13 cellular contexts compared by ENCODE assay signal in the genomic region with DNA sequence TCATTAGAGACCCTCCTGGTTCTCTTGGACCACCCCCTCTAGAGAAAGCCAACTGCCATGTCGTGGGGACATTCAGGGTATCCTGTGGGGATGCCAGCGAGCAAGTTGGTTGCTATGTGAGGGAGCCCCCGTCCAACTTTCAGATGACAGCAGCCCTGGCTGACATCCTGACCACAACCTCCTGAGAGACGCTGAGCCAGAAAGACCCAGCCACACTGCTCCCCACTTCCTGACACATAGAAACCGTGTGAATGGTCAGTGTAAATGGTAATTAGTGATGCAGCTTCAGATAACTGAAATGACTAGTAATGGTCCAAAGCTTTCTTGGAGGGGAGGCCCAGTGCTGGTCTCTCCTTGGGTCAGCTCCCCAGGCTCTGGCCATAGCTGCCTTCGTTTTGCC. TPM values are rescaled to one million over a fixed set of nuclear protein-coding genes. Genes with fewer than 3 reads are reported as not detected.
A peak's percentile ranks its signal among the peaks of the same experiment; 100 is the strongest.
DNase-seq lines count a peak whose midpoint lies in the region; ATAC-seq and TF ChIP-seq lines count a peak whose summit lies in the region.
"Had no signal": no experiment of that assay in that cellular context is flagged by ENCODE, and none has a peak within 500 bp of the region (broad histone marks: within the 10 kb centered on the region; RNA-seq: fewer than 3 reads in every experiment).

No MANE protein-coding gene starts in this region.

- peak; percentile 20 for ATAC-seq in activated CD8-positive, alpha-beta memory T cell treated with anti-CD3 and anti-CD28 coated beads, Interleukin-2, amount 10 ng/mL, durations not matched to agents 7 days and 5 days
- ATAC-seq in HG02798 (IDR thresholded peaks at IDR 0.05; ENCODE audit: poor library complexity, unreplicated experiment) = peak; percentile 77
- ATAC-seq in activated T-cell treated with anti-CD3 and anti-CD28 coated beads, Interleukin-2, amount 50 U/mL, for 4 hours = no peak
- ATAC-seq: activated T-helper 17 cell treated with anti-CD3 and anti-CD28 coated beads, Interleukin-2, amount 50 U/mL, for 72 hours; WTC11 had no signal

- peaks cover 31% of the 10 kb centered on the region for H3K4me1 ChIP-seq in KMS-11 (ENCODE audit: low read depth, poor library complexity, severe bottlenecking)

- DNase-seq in activated CD8-positive, alpha-beta memory T cell treated with anti-CD3 and anti-CD28 coated beads, Interleukin-2, amount 10 ng/mL, durations not matched to agents 7 days and 5 days = peak; percentile 49
- DNase-seq in activated CD8-positive, alpha-beta memory T cell treated with anti-CD3 and anti-CD28 coated beads, Interleukin-2, amount 50 U/mL, for 48 hours = no peak
- DNase-seq in activated T-cell treated with anti-CD3 and anti-CD28 coated beads, Interleukin-2, amount 50 U/mL, for 4 hours = no peak
- no peak for DNase-seq in activated CD4-positive, CD25-positive, alpha-beta regulatory T cell (lab: John Stamatoyannopoulos, UW)
- no peak for DNase-seq in GDM1 (lab: John Stamatoyannopoulos, UW)
- DNase-seq: brain microvascular endothelial cell, NCI-H510A treated with DMSO at 0.1 percent for 48 hours, SHP77 had no signal

- no peak overlapping the region for H3K4me3 Mint-ChIP-seq in activated CD8-positive, alpha-beta memory T cell treated with anti-CD3 and anti-CD28 coated beads, Interleukin-2, amount 10 ng/mL, durations not matched to agents 7 days and 5 days
- H3K4me3 Mint-ChIP-seq in activated T-cell treated with anti-CD3 and anti-CD28 coated beads, Interleukin-2, amount 50 U/mL, for 4 hours = no peak overlapping the region
- H3K4me3 Mint-ChIP-seq: activated T-helper 17 cell treated with anti-CD3 and anti-CD28 coated beads, Interleukin-2, amount 50 U/mL, for 72 hours; WTC11 had no signal

- peaks cover 20% of the 10 kb centered on the region for H3K4me1 Mint-ChIP-seq in activated CD8-positive, alpha-beta memory T cell treated with anti-CD3 and anti-CD28 coated beads, Interleukin-2, amount 10 ng/mL, durations not matched to agents 7 days and 5 days
- peaks cover 2% of the 10 kb centered on the region for H3K4me1 Mint-ChIP-seq in activated T-cell treated with anti-CD3 and anti-CD28 coated beads, Interleukin-2, amount 50 U/mL, for 4 hours (ENCODE audit: low read depth)
- H3K4me1 Mint-ChIP-seq: activated T-helper 17 cell treated with anti-CD3 and anti-CD28 coated beads, Interleukin-2, amount 50 U/mL, for 72 hours had no signal

- no peaks in the 10 kb centered on the region for H3K9me3 Mint-ChIP-seq in activated CD8-positive, alpha-beta memory T cell treated with anti-CD3 and anti-CD28 coated beads, Interleukin-2, amount 10 ng/mL, durations not matched to agents 7 days and 5 days (ENCODE audit: low read depth)
- no peaks in the 10 kb centered on the region for H3K9me3 Mint-ChIP-seq in activated T-cell treated with anti-CD3 and anti-CD28 coated beads, Interleukin-2, amount 50 U/mL, for 4 hours
- H3K9me3 Mint-ChIP-seq: activated T-helper 17 cell treated with anti-CD3 and anti-CD28 coated beads, Interleukin-2, amount 50 U/mL, for 72 hours; WTC11 had no signal

- H3K27me3 ChIP-seq in KMS-11 (ENCODE audit: insufficient read depth, low read depth) = no peaks in the 10 kb centered on the region
- H3K27me3 ChIP-seq: brain microvascular endothelial cell had no signal

- TF ChIP-seq CTCF in KMS-11 (conservative IDR thresholded peaks at IDR 0.05; ENCODE audit: low read depth, low read length) = no peak

- H3K9ac ChIP-seq in KMS-11 = no peak overlapping the region

- no peaks in the 10 kb centered on the region for H3K36me3 ChIP-seq in KMS-11 (ENCODE audit: insufficient read depth)
- H3K36me3 ChIP-seq: brain microvascular endothelial cell had no signal

- H3K4me2 ChIP-seq in KMS-11 = peak overlapping the region; percentile 34

- no peak overlapping the region for H3K27ac ChIP-seq in KMS-11
- H3K27ac ChIP-seq in temporal lobe (ENCODE audit: low read depth, low read length) = peak overlapping the region; percentile 5
- H3K27ac ChIP-seq: brain microvascular endothelial cell had no signal

- peaks cover 8% of the 10 kb centered on the region for H3K27me3 Mint-ChIP-seq in activated CD8-positive, alpha-beta memory T cell treated with anti-CD3 and anti-CD28 coated beads, Interleukin-2, amount 10 ng/mL, durations not matched to agents 7 days and 5 days
- peaks cover 13% of the 10 kb centered on the region for H3K27me3 Mint-ChIP-seq in activated T-cell treated with anti-CD3 and anti-CD28 coated beads, Interleukin-2, amount 50 U/mL, for 4 hours (ENCODE audit: low read depth)

- no peak overlapping the region for H3K27ac Mint-ChIP-seq in activated CD8-positive, alpha-beta memory T cell treated with anti-CD3 and anti-CD28 coated beads, Interleukin-2, amount 10 ng/mL, durations not matched to agents 7 days and 5 days
- H3K27ac Mint-ChIP-seq: activated T-helper 17 cell treated with anti-CD3 and anti-CD28 coated beads, Interleukin-2, amount 50 U/mL, for 72 hours; WTC11 had no signal

- no peaks in the 10 kb centered on the region for H4K20me1 ChIP-seq in KMS-11 (ENCODE audit: insufficient read depth)

- H3K79me2 ChIP-seq in KMS-11 (ENCODE audit: insufficient read depth, low read depth) = no peaks in the 10 kb centered on the region

- H3K36me3 Mint-ChIP-seq in activated CD8-positive, alpha-beta memory T cell treated with anti-CD3 and anti-CD28 coated beads, Interleukin-2, amount 10 ng/mL, durations not matched to agents 7 days and 5 days = no peaks in the 10 kb centered on the region
- H3K36me3 Mint-ChIP-seq in activated T-cell treated with anti-CD3 and anti-CD28 coated beads, Interleukin-2, amount 50 U/mL, for 4 hours (ENCODE audit: insufficient read depth) = no peaks in the 10 kb centered on the region
- H3K36me3 Mint-ChIP-seq: WTC11 had no signal

- CTCF ChIA-PET in activated CD8-positive, alpha-beta memory T cell treated with anti-CD3 and anti-CD28 coated beads, Interleukin-2, amount 10 ng/mL, durations not matched to agents 7 days and 5 days (lab: Charles Lee) = interaction anchor here (1.1 kb wide), 1 partner anchor 48 kb away, joined by 3 read pairs; no protein-coding TSS in a partner anchor

- no peak overlapping the region for H3K4me3 ChIP-seq in KMS-11 (IDR thresholded peaks at IDR 0.05; ENCODE audit: insufficient read depth, low read depth, low read length)

- no peak overlapping the region for H2AFZ ChIP-seq in KMS-11 (ENCODE audit: low read depth)

RNA-seq across cellular contexts. Expression of a gene that starts 10.8 kb away (rescaled TPM):
- under 1 TPM; 0.03 to 0.16 TPM for total RNA-seq in activated CD8-positive, alpha-beta memory T cell treated with anti-CD3 and anti-CD28 coated beads, Interleukin-2, amount 10 ng/mL, durations not matched to agents 7 days and 5 days
- 66.1 TPM for total RNA-seq in temporal lobe
- under 1 TPM; 0.05 to 0.35 (median 0.08) TPM for total RNA-seq in activated T-cell treated with anti-CD3 and anti-CD28 coated beads, Interleukin-2, amount 50 U/mL, for 4 hours

Comparison
In these comparisons a context has a peak if more than half of its experiments do, and no peak if none do; other contexts are left out.
1. ATAC-seq: peak in activated CD8-positive, alpha-beta memory T cell treated with anti-CD3 and anti-CD28 coated beads, Interleukin-2, amount 10 ng/mL, durations not matched to agents 7 days and 5 days (single experiment) and HG02798 (single experiment); none in activated T-cell treated with anti-CD3 and anti-CD28 coated beads, Interleukin-2, amount 50 U/mL, for 4 hours (0 of 2).
2. RNA of a gene that starts 10.8 kb away (total RNA-seq): 66.1 TPM in temporal lobe (single experiment); 0.03 to 0.16 TPM in activated CD8-positive, alpha-beta memory T cell treated with anti-CD3 and anti-CD28 coated beads, Interleukin-2, amount 10 ng/mL, durations not matched to agents 7 days and 5 days and 0.05 to 0.35 TPM in activated T-cell treated with anti-CD3 and anti-CD28 coated beads, Interleukin-2, amount 50 U/mL, for 4 hours; every median in the first group is over 10 times any median in the second.